9 cellular contexts compared by ENCODE assay signal in the genomic region with DNA sequence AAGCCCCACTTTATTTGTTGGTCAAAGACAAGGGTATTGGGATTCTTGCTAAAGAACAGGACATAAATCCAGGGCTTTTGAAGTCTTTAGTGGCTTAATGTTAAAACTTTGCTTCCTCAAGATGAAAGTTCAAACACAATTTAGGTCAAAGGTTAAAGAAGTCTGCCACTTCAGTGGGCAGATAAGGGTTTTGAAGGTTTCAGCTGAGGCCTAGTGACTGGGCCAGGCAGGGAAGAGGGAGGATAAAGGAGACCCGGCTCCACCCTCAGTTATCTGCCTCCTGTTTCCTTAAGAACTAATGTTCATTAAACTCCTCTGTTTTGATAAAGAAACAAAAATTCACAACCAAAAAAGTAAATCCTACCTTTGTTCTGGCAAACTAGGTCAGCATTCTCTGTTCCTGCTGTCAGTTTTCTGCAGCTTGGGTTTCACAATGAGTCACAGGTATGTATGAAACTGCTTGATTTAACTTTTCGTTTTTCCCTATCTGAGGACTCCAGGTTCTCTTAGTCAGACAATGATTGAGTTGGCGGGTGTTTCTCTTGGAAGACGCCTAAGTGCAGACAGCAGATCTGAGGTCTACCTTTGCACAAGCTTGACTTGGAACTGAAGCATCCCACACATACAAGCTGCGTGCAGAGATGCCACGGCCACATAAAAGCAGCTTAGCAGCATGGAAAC.
A peak's percentile ranks its signal among the peaks of the same experiment; 100 is the strongest.
DNase-seq lines count a peak whose midpoint lies in the region; ATAC-seq, FAIRE-seq and TF ChIP-seq lines count a peak whose summit lies in the region.
"Had no signal": no experiment of that assay in that cellular context is flagged by ENCODE, and none has a peak within 500 bp of the region (broad histone marks: within the 10 kb centered on the region; RNA-seq: fewer than 3 reads in every experiment).

No MANE protein-coding gene starts in this region.

- no peaks in the 10 kb centered on the region for H3K36me3 Mint-ChIP-seq in stimulated activated naive CD8-positive, alpha-beta T cell treated with anti-CD3 and anti-CD28 coated beads, Interleukin-15, Interleukin-2, amounts not matched to agents 100 ng/mL and 50 ng/mL, for 24 hours (ENCODE audit: low read depth)

- H3K9me1 ChIP-seq in K562 (ENCODE audit: control insufficient read depth, insufficient read depth, low read length) = no peaks in the 10 kb centered on the region

- H3K27ac Mint-ChIP-seq in stimulated activated naive CD8-positive, alpha-beta T cell treated with anti-CD3 and anti-CD28 coated beads, Interleukin-15, Interleukin-2, amounts not matched to agents 100 ng/mL and 50 ng/mL, for 24 hours = peak overlapping the region; percentile 41

- peak overlapping the region; percentile 11 for H3K4me3 Mint-ChIP-seq in stimulated activated naive CD8-positive, alpha-beta T cell treated with anti-CD3 and anti-CD28 coated beads, Interleukin-15, Interleukin-2, amounts not matched to agents 100 ng/mL and 50 ng/mL, for 24 hours
- H3K4me3 Mint-ChIP-seq: neural crest cell had no signal

- intact Hi-C loops in K562 (cut with micrococcal nuclease) = loop anchor here (10.0 kb wide), 2 partner anchors 136 to 176 kb away; no protein-coding TSS in a partner anchor

- no peak overlapping the region for H3K4me3 ChIP-seq in K562

- in situ Hi-C loops in K562 (cut with MboI) = loop anchor here (25.0 kb wide), 2 partner anchors 252 to 498 kb away; no protein-coding TSS in a partner anchor

- TF ChIP-seq POLR2A in K562 (conservative IDR thresholded peaks at IDR 0.05) = no peak

- H3K27me3 Mint-ChIP-seq in stimulated activated naive CD8-positive, alpha-beta T cell treated with anti-CD3 and anti-CD28 coated beads, Interleukin-15, Interleukin-2, amounts not matched to agents 100 ng/mL and 50 ng/mL, for 24 hours = peaks cover 15% of the 10 kb centered on the region

- H3K79me2 ChIP-seq in K562 (ENCODE audit: control insufficient read depth, insufficient read depth, low read length) = no peaks in the 10 kb centered on the region

- TF ChIP-seq RAD21 in K562 (CRISPR knock-in tag; conservative IDR thresholded peaks at IDR 0.05 in 1 of 2, IDR thresholded peaks at IDR 0.05 in 1 of 2) = no peak

- no peak overlapping the region for H2AFZ ChIP-seq in K562 (ENCODE audit: low read depth, low read length)

- no peak overlapping the region for H3K4me2 ChIP-seq in K562 (ENCODE audit: insufficient read depth, low read length)

- DNase-seq in GM10266 (ENCODE audit: extremely low spot score) (peak; percentile 63), K562 (ENCODE audit: extremely low read depth in 1 of 4, low spot score in 3 of 4) (peak; percentile 14 to 45 (median 26)), hippocampal formation (lab: John Stamatoyannopoulos, UW) (no peak), OCI-M2 (lab: John Stamatoyannopoulos, UW; ENCODE audit: unreplicated experiment) (no peak), NCI-H345 (lab: John Stamatoyannopoulos, UW) (no peak)

- no peaks in the 10 kb centered on the region for H3K36me3 ChIP-seq in K562 (ENCODE audit: control insufficient read depth, insufficient read depth, low read length)

- peaks cover 20% of the 10 kb centered on the region for H3K4me1 Mint-ChIP-seq in stimulated activated naive CD8-positive, alpha-beta T cell treated with anti-CD3 and anti-CD28 coated beads, Interleukin-15, Interleukin-2, amounts not matched to agents 100 ng/mL and 50 ng/mL, for 24 hours (ENCODE audit: low read depth)

- H3K27ac ChIP-seq in K562 (ENCODE audit: extremely low read depth, low read depth, low read length) = no peak overlapping the region

- FAIRE-seq in K562 (lab: Jason Lieb, UNC) = peak; percentile 29

- no peaks in the 10 kb centered on the region for H3K9me3 ChIP-seq in K562 (replicated peaks; ENCODE audit: control insufficient read depth, insufficient read depth, low read depth, low read length)

- CTCF ChIA-PET in K562 (lab: Yijun Ruan, JAX; ENCODE audit: low intra/inter-chr PET ratio) = no interaction called here

- POLR2A ChIA-PET in K562 (lab: Yijun Ruan, JAX) = no interaction called here

- peaks cover 0 to 2% of the 10 kb centered on the region in 2 experiments; a peak in 1 of 5 replicates for H3K27me3 ChIP-seq in K562 (ENCODE audit: control insufficient read depth in 2 of 2, insufficient read depth in 2 of 2, low read length in 2 of 2)

- WGBS in K562 (ENCODE audit: insufficient coverage, low coverage, missing lambda C conversion rate) = 0% methylated on average over 5 of the region's 6 CpGs

- BruUV-seq in K562 (replicated peaks; lab: Mats Ljungman, UMichigan) = no TSS peak

- H3K9me3 Mint-ChIP-seq in stimulated activated naive CD8-positive, alpha-beta T cell treated with anti-CD3 and anti-CD28 coated beads, Interleukin-15, Interleukin-2, amounts not matched to agents 100 ng/mL and 50 ng/mL, for 24 hours = no peaks in the 10 kb centered on the region
- H3K9me3 Mint-ChIP-seq: neural crest cell had no signal

- H3K9ac ChIP-seq in K562 (ENCODE audit: insufficient read depth in 1 of 2, low read depth in 2 of 2, low read length in 2 of 2) = no peak overlapping the region

- peaks cover 0 to 8% of the 10 kb centered on the region in 2 experiments; a peak in 2 of 5 replicates for H3K4me1 ChIP-seq in K562 (replicated peaks in 1 of 2; ENCODE audit: control insufficient read depth in 2 of 2, insufficient read depth in 2 of 2, low read length in 2 of 2)

- TF ChIP-seq CTCF in GM10266 (IDR thresholded peaks at IDR 0.05; ENCODE audit: control insufficient read depth, insufficient read depth, low read depth, missing control alignments) (no peak), K562 (IDR thresholded peaks at IDR 0.05 in 2 of 3, conservative IDR thresholded peaks at IDR 0.05 in 1 of 3; ENCODE audit: insufficient read depth in 2 of 3, low read depth in 1 of 3, low read length in 3 of 3) (no peak)

- no peak for TF ChIP-seq EP300 in K562 (IDR thresholded peaks at IDR 0.05; ENCODE audit: low read length)

- ATAC-seq in GM21367 (IDR thresholded peaks at IDR 0.05; ENCODE audit: unreplicated experiment) = peak; percentile 96
- peak; percentile 86 for ATAC-seq in HG03469 (IDR thresholded peaks at IDR 0.05; ENCODE audit: unreplicated experiment)
- ATAC-seq in K562 = peak; percentile 31; the same call in 2 of the 3 replicates

- H4K20me1 ChIP-seq in K562 (replicated peaks; ENCODE audit: control insufficient read depth, insufficient read depth, low read length) = no peaks in the 10 kb centered on the region

TF ChIP-seq in K562, 482 proteins besides CTCF, POLR2A, EP300 and RAD21 (continues in another document):
- TF ChIP-seq CBFA2T3 (IDR thresholded peaks at IDR 0.05) (peak; percentile 79), TFE3 (CRISPR knock-in tag; IDR thresholded peaks at IDR 0.05) (no peak), NR2C1 (IDR thresholded peaks at IDR 0.05) (peak; percentile 62; the same call in 1 of the 2 replicates), NR2C1 (tag; IDR thresholded peaks at IDR 0.05) (peak; percentile 57; the same call in 1 of the 2 replicates), SRF (CRISPR knock-in tag; IDR thresholded peaks at IDR 0.05) (no peak), TAL1 (IDR thresholded peaks at IDR 0.05) (0 out of 2 replicates have a peak, but pooled peaks have one; percentile 13), RBM15 (IDR thresholded peaks at IDR 0.05; ENCODE audit: insufficient read depth, low read length) (no peak), ZNF830 (CRISPR knock-in tag; IDR thresholded peaks at IDR 0.05) (no peak), BCL6 (CRISPR knock-in tag; IDR thresholded peaks at IDR 0.05) (no peak), ZZZ3 (IDR thresholded peaks at IDR 0.05) (no peak), TSC22D4 (tag; IDR thresholded peaks at IDR 0.05) (no peak), NFE2 (IDR thresholded peaks at IDR 0.05; ENCODE audit: low read depth) (0 out of 2 replicates have a peak, but pooled peaks have one; percentile 15)
- TF ChIP-seq, protein P1, sequence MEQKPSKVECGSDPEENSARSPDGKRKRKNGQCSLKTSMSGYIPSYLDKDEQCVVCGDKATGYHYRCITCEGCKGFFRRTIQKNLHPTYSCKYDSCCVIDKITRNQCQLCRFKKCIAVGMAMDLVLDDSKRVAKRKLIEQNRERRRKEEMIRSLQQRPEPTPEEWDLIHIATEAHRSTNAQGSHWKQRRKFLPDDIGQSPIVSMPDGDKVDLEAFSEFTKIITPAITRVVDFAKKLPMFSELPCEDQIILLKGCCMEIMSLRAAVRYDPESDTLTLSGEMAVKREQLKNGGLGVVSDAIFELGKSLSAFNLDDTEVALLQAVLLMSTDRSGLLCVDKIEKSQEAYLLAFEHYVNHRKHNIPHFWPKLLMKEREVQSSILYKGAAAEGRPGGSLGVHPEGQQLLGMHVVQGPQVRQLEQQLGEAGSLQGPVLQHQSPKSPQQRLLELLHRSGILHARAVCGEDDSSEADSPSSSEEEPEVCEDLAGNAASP (IDR thresholded peaks at IDR 0.05) = no peak
- TF ChIP-seq, protein P2, sequence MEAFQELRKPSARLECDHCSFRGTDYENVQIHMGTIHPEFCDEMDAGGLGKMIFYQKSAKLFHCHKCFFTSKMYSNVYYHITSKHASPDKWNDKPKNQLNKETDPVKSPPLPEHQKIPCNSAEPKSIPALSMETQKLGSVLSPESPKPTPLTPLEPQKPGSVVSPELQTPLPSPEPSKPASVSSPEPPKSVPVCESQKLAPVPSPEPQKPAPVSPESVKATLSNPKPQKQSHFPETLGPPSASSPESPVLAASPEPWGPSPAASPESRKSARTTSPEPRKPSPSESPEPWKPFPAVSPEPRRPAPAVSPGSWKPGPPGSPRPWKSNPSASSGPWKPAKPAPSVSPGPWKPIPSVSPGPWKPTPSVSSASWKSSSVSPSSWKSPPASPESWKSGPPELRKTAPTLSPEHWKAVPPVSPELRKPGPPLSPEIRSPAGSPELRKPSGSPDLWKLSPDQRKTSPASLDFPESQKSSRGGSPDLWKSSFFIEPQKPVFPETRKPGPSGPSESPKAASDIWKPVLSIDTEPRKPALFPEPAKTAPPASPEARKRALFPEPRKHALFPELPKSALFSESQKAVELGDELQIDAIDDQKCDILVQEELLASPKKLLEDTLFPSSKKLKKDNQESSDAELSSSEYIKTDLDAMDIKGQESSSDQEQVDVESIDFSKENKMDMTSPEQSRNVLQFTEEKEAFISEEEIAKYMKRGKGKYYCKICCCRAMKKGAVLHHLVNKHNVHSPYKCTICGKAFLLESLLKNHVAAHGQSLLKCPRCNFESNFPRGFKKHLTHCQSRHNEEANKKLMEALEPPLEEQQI (IDR thresholded peaks at IDR 0.05) = no peak

Comparison
In these comparisons a context has a peak if more than half of its experiments do, and no peak if none do; other contexts are left out.
1. DNase-seq: peak in GM10266 (single experiment) and K562 (4 of 4); none in hippocampal formation (0 of 2), OCI-M2 (single experiment) and NCI-H345 (single experiment).
2. ATAC-seq: peak in every context shown above with its lines; median percentile 96 in GM21367; 86 in HG03469; 31 in K562.